Comparison of ENCODE assay signal across 18 cellular contexts in the genomic region with DNA sequence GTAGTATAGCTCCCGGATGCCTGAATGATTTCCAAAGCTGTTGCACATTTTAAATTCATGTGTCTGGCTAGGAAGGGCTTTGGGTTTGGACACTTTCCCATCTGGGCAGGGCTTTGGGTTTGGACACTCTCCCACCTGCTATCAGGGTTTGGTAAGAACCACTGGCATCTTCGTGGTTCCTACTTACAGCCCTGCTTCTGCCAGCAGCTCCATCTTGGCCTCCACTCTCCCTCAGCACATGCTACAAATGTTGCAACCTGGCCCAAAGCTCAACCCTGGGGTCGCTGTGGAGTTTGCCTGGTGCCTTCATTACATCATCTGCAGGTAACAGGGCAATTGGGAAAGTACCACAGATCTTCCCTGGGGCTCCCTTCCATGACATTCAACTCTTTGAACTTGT. TPM values are rescaled to one million over a fixed set of nuclear protein-coding genes. Genes with fewer than 3 reads are reported as not detected.
DNase-seq lines count a peak whose midpoint lies in the region; ATAC-seq and TF ChIP-seq lines count a peak whose summit lies in the region.
"Had no signal": no experiment of that assay in that cellular context is flagged by ENCODE, and none has a peak within 500 bp of the region (broad histone marks: within the 10 kb centered on the region; RNA-seq: fewer than 3 reads in every experiment).

No MANE protein-coding gene starts in this region.

- peaks cover 35% of the 10 kb centered on the region for H3K36me3 Mint-ChIP-seq in activated CD4-positive, alpha-beta T cell treated with anti-CD3 and anti-CD28 coated beads, Interleukin-2, amount 10 ng/mL, durations not matched to agents 7 days and 5 days (ENCODE audit: low read depth)

- 21 to 26% methylated on average over 3 of the region's 3 CpGs for WGBS in GM23248 (ENCODE audit: low coverage in 1 of 2, low lambda C conversion rate in 2 of 2, missing lambda C conversion rate in 2 of 2), 2 experiments
- WGBS in liver: 39% methylated on average over 3 of the region's 3 CpGs

- no peak overlapping the region for H2AFZ ChIP-seq in GM23248

- peaks cover 58% of the 10 kb centered on the region for H3K79me2 ChIP-seq in GM23248 (ENCODE audit: insufficient read depth)

- H3K4me1 ChIP-seq in GM23248 (ENCODE audit: insufficient read depth) (peaks cover 7% of the 10 kb centered on the region; the same call in 1 of the 2 replicates), liver (ENCODE audit: control insufficient read depth in 4 of 4, insufficient read depth in 4 of 4, low read length in 3 of 4) (peaks cover 0 to 45% (median 36%) of the 10 kb centered on the region in 4 donors)

- no peak overlapping the region for H3K4me2 ChIP-seq in GM23248 (ENCODE audit: unreplicated experiment)
- H3K4me2 ChIP-seq: BLaER1 had no signal

- H3K9ac ChIP-seq in GM23248: no peak overlapping the region
- H3K9ac ChIP-seq in liver (ENCODE audit: low read depth in 1 of 2, low read length in 2 of 2): no peak overlapping the region
- H3K9ac ChIP-seq: BLaER1 had no signal

- H3K9me3 ChIP-seq in GM23248 (ENCODE audit: low read depth): no peaks in the 10 kb centered on the region
- no peaks in the 10 kb centered on the region for H3K9me3 ChIP-seq in liver (ENCODE audit: control insufficient read depth in 4 of 4, low read length in 3 of 4)
- H3K9me3 ChIP-seq: BLaER1, ovary, tibial nerve had no signal

- H3K27me3 ChIP-seq in GM23248 (replicated peaks; ENCODE audit: insufficient read depth) (no peaks in the 10 kb centered on the region), liver (ENCODE audit: control insufficient read depth in 4 of 4, insufficient read depth in 4 of 4, low read length in 3 of 4) (no peaks in the 10 kb centered on the region)
- H3K27me3 ChIP-seq: BLaER1, brain microvascular endothelial cell, ovary, tibial nerve had no signal

- CTCF ChIA-PET in activated CD4-positive, alpha-beta T cell treated with anti-CD3 and anti-CD28 coated beads, Interleukin-2, amount 10 ng/mL, durations not matched to agents 7 days and 5 days (lab: Charles Lee): interaction anchor here (1.0 to 2.1 kb wide), 3 partner anchors 12 to 279 kb away, joined by 3 to 7 read pairs (median 3); no protein-coding TSS in a partner anchor

- no peak overlapping the region for H3K4me3 Mint-ChIP-seq in activated CD4-positive, alpha-beta T cell treated with anti-CD3 and anti-CD28 coated beads, Interleukin-2, amount 10 ng/mL, durations not matched to agents 7 days and 5 days
- H3K4me3 Mint-ChIP-seq: activated CD4-positive, alpha-beta memory T cell treated with anti-CD3 and anti-CD28 coated beads, Interleukin-2, amount 10 ng/mL, durations not matched to agents 7 days and 5 days had no signal

- no peaks in the 10 kb centered on the region for H4K20me1 ChIP-seq in GM23248 (ENCODE audit: insufficient read depth)

- no peaks in the 10 kb centered on the region for H3F3A ChIP-seq in GM23248 (ENCODE audit: insufficient read depth)

- no peaks in the 10 kb centered on the region for H3K9me3 Mint-ChIP-seq in activated CD4-positive, alpha-beta T cell treated with anti-CD3 and anti-CD28 coated beads, Interleukin-2, amount 10 ng/mL, durations not matched to agents 7 days and 5 days
- H3K9me3 Mint-ChIP-seq: activated CD4-positive, alpha-beta memory T cell treated with anti-CD3 and anti-CD28 coated beads, Interleukin-2, amount 10 ng/mL, durations not matched to agents 7 days and 5 days had no signal

- TF ChIP-seq CTCF in AG10803 (conservative IDR thresholded peaks at IDR 0.05; ENCODE audit: low read length): no peak
- TF ChIP-seq CTCF in astrocyte of the spinal cord (IDR thresholded peaks at IDR 0.05; ENCODE audit: low read depth, low read length): no peak
- no peak for TF ChIP-seq CTCF in liver (IDR thresholded peaks at IDR 0.05; ENCODE audit: low read depth, low read length, missing input control)

- POLR2A ChIA-PET in activated CD4-positive, alpha-beta T cell treated with anti-CD3 and anti-CD28 coated beads, Interleukin-2, amount 10 ng/mL, durations not matched to agents 7 days and 5 days (lab: Charles Lee): no interaction called here

- DNase-seq in AG10803 (ENCODE audit: low read depth): peak; percentile 95
- peak; percentile 67 for DNase-seq in GM23248
- peak; percentile 75 for DNase-seq in astrocyte of the spinal cord (ENCODE audit: low read depth, low spot score)
- DNase-seq in activated CD4-positive, alpha-beta T cell treated with anti-CD3 and anti-CD28 coated beads, Interleukin-2, amount 10 ng/mL, durations not matched to agents 7 days and 5 days: no peak
- no peak for DNase-seq in ecto neural progenitor cell (ENCODE audit: low spot score)
- no peak for DNase-seq in erythroblast (lab: John Stamatoyannopoulos, UW)
- DNase-seq: activated CD4-positive, alpha-beta memory T cell treated with anti-CD3 and anti-CD28 coated beads, Interleukin-2, amount 10 ng/mL, durations not matched to agents 7 days and 5 days; activated effector memory CD4-positive, alpha-beta T cell treated with Interleukin-2 at 50 U/mL for 16 hours; brain microvascular endothelial cell; NCI-H2081; NCI-H774; ovary; stimulated activated CD4-positive, alpha-beta T cell treated with anti-CD3 and anti-CD28 coated beads, Interleukin-4, amount 100 ng/mL, for 4 hours had no signal

- TF ChIP-seq POLR2A in erythroblast (IDR thresholded peaks at IDR 0.05; ENCODE audit: low read length): no peak

- H3K27ac Mint-ChIP-seq in activated CD4-positive, alpha-beta T cell treated with anti-CD3 and anti-CD28 coated beads, Interleukin-2, amount 10 ng/mL, durations not matched to agents 7 days and 5 days: no peak overlapping the region
- H3K27ac Mint-ChIP-seq: activated CD4-positive, alpha-beta memory T cell treated with anti-CD3 and anti-CD28 coated beads, Interleukin-2, amount 10 ng/mL, durations not matched to agents 7 days and 5 days had no signal

- no peaks in the 10 kb centered on the region for H3K27me3 Mint-ChIP-seq in activated CD4-positive, alpha-beta T cell treated with anti-CD3 and anti-CD28 coated beads, Interleukin-2, amount 10 ng/mL, durations not matched to agents 7 days and 5 days
- H3K27me3 Mint-ChIP-seq: activated CD4-positive, alpha-beta memory T cell treated with anti-CD3 and anti-CD28 coated beads, Interleukin-2, amount 10 ng/mL, durations not matched to agents 7 days and 5 days had no signal

- H3K9me2 ChIP-seq in GM23248 (ENCODE audit: insufficient read depth): no peaks in the 10 kb centered on the region

- H3K4me1 Mint-ChIP-seq in activated CD4-positive, alpha-beta T cell treated with anti-CD3 and anti-CD28 coated beads, Interleukin-2, amount 10 ng/mL, durations not matched to agents 7 days and 5 days: peaks cover 59% of the 10 kb centered on the region

- H3K4me3 ChIP-seq in AG10803 (ENCODE audit: low read length): no peak overlapping the region
- H3K4me3 ChIP-seq in GM23248: no peak overlapping the region
- H3K4me3 ChIP-seq in astrocyte of the spinal cord (ENCODE audit: low read depth, low read length): no peak overlapping the region
- H3K4me3 ChIP-seq in liver (ENCODE audit: low read depth in 1 of 3, low read length in 3 of 3): no peak overlapping the region
- H3K4me3 ChIP-seq: BLaER1, ovary, skin epidermis, tibial nerve had no signal

- peak overlapping the region; percentile 37 for H3K27ac ChIP-seq in GM23248
- no peak overlapping the region for H3K27ac ChIP-seq in liver (ENCODE audit: low read depth in 1 of 2, low read length in 2 of 2)
- H3K27ac ChIP-seq: BLaER1, brain microvascular endothelial cell, ovary, skin epidermis, tibial nerve had no signal

- no peaks in the 10 kb centered on the region for H3K36me3 ChIP-seq in GM23248 (ENCODE audit: low read depth)
- H3K36me3 ChIP-seq in liver (ENCODE audit: control insufficient read depth in 4 of 4, insufficient read depth in 3 of 4, low read depth in 1 of 4, low read length in 3 of 4): peaks cover 0 to 25% (median 14%) of the 10 kb centered on the region in 4 donors
- H3K36me3 ChIP-seq: ovary had no signal

- no peak for TF ChIP-seq RAD21 in liver (IDR thresholded peaks at IDR 0.05)

- no peak for ATAC-seq in GM19467 (IDR thresholded peaks at IDR 0.05; ENCODE audit: unreplicated experiment)

- in situ Hi-C loops in GM23248 (cut with MboI): no loop called here
- in situ Hi-C loops in astrocyte of the spinal cord (cut with HindIII; ENCODE audit: low sequenced_read_pairs): no loop called here

RNA-seq across cellular contexts. Expression of gene TMCO6, which starts 3.5 kb away (rescaled TPM):
- 14.4 and 48.2 TPM in 2 replicates for total RNA-seq in GM23248 (2014; rRNA removed; shearing (Covaris generic))
- polyA plus RNA-seq in GM23248 (2016; fragmentation: Nextera tagmentation; extraction: Ambion mirVana) (5.4 and 5.6 TPM in 2 replicates), liver (10 to 100 TPM; 12.6 to 23.3 TPM)
- 10 to 100 TPM; 14.1 to 55.9 TPM for total RNA-seq in liver
- total RNA-seq in activated CD4-positive, alpha-beta T cell treated with anti-CD3 and anti-CD28 coated beads, Interleukin-2, amount 10 ng/mL, durations not matched to agents 7 days and 5 days: 10 to 100 TPM; 33.5 to 38.8 TPM

RNA-seq across cellular contexts. Expression of gene NDUFA2, which starts 4.7 kb away (rescaled TPM):
- 21.9 and 25.4 TPM in 2 replicates for total RNA-seq in GM23248 (2014; rRNA removed; shearing (Covaris generic))
- polyA plus RNA-seq in GM23248 (2016; fragmentation: Nextera tagmentation; extraction: Ambion mirVana): 117 and 120 TPM in 2 replicates
- total RNA-seq in liver: 10 to 100 TPM; 23.3 to 44.3 TPM
- 100 to 1,000 TPM in 1 of 2 donors, 10 to 100 TPM in 1; 91.3 to 160 TPM for polyA plus RNA-seq in liver
- total RNA-seq in activated CD4-positive, alpha-beta T cell treated with anti-CD3 and anti-CD28 coated beads, Interleukin-2, amount 10 ng/mL, durations not matched to agents 7 days and 5 days: 10 to 100 TPM; 76.3 to 79.9 TPM

RNA-seq across cellular contexts. Expression of gene IK, which starts 4.9 kb away (rescaled TPM):
- total RNA-seq in GM23248 (2014; rRNA removed; shearing (Covaris generic)): 72.0 and 72.2 TPM in 2 replicates
- polyA plus RNA-seq in GM23248 (2016; fragmentation: Nextera tagmentation; extraction: Ambion mirVana) (105 and 106 TPM in 2 replicates), liver (10 to 100 TPM; 30.8 to 41.8 TPM)
- total RNA-seq in liver: 10 to 100 TPM; 42.5 to 45.7 TPM
- 100 to 1,000 TPM; 121 to 161 TPM for total RNA-seq in activated CD4-positive, alpha-beta T cell treated with anti-CD3 and anti-CD28 coated beads, Interleukin-2, amount 10 ng/mL, durations not matched to agents 7 days and 5 days

RNA-seq across cellular contexts. Expression of gene CD14, which starts 9.7 kb away (rescaled TPM):
- total RNA-seq in GM23248 (2014; rRNA removed; shearing (Covaris generic)): 1.9 and 6.1 TPM in 2 replicates
- polyA plus RNA-seq in GM23248 (2016; fragmentation: Nextera tagmentation; extraction: Ambion mirVana) (2.1 and 3.2 TPM in 2 replicates), liver (100 to 1,000 TPM; 277 to 343 TPM)
- 100 to 1,000 TPM in 1 of 2 donors, 10 to 100 TPM in 1; 61.0 to 297 TPM for total RNA-seq in liver
- total RNA-seq in activated CD4-positive, alpha-beta T cell treated with anti-CD3 and anti-CD28 coated beads, Interleukin-2, amount 10 ng/mL, durations not matched to agents 7 days and 5 days: under 1 TPM; 0.21 to 0.37 TPM

RNA-seq across cellular contexts. Expression of gene WDR55, which starts 22.0 kb away (rescaled TPM):
- 17.5 and 19.6 TPM in 2 replicates for total RNA-seq in GM23248 (2014; rRNA removed; shearing (Covaris generic))
- polyA plus RNA-seq in GM23248 (2016; fragmentation: Nextera tagmentation; extraction: Ambion mirVana): 17.7 and 18.6 TPM in 2 replicates
- 10 to 100 TPM; 12.0 to 18.2 TPM for total RNA-seq in liver
- 10 to 100 TPM in 1 of 2 donors, 1 to 10 TPM in 1; 10.0 to 11.4 TPM for polyA plus RNA-seq in liver
- total RNA-seq in activated CD4-positive, alpha-beta T cell treated with anti-CD3 and anti-CD28 coated beads, Interleukin-2, amount 10 ng/mL, durations not matched to agents 7 days and 5 days: 10 to 100 TPM; 33.7 to 37.1 TPM

Comparison
In these comparisons a context has a peak if more than half of its experiments do, and no peak if none do; other contexts are left out.
1. DNase-seq: peak in AG10803 (single experiment), GM23248 (single experiment) and astrocyte of the spinal cord (single experiment); none in activated CD4-positive, alpha-beta T cell treated with anti-CD3 and anti-CD28 coated beads, Interleukin-2, amount 10 ng/mL, durations not matched to agents 7 days and 5 days (single experiment), ecto neural progenitor cell (single experiment) and erythroblast (0 of 2).